In genomic region chr1:99704356-99704816, GRCh38 we compare ENCODE assay signal across 1 cellular context.
TF ChIP-seq lines count a peak whose summit lies in the region.

No MANE protein-coding gene starts in this region.

TF ChIP-seq in GM23338, 12 proteins besides CTCF, POLR2A, EP300 and RAD21 (continued from another document):
- TF ChIP-seq EZH2 (IDR thresholded peaks at IDR 0.05; ENCODE audit: low read depth, unreplicated experiment) (no peak), REST (IDR thresholded peaks at IDR 0.05; ENCODE audit: unreplicated experiment) (no peak)
